ENCODE assay signal across 14 cellular contexts in the genomic region with DNA sequence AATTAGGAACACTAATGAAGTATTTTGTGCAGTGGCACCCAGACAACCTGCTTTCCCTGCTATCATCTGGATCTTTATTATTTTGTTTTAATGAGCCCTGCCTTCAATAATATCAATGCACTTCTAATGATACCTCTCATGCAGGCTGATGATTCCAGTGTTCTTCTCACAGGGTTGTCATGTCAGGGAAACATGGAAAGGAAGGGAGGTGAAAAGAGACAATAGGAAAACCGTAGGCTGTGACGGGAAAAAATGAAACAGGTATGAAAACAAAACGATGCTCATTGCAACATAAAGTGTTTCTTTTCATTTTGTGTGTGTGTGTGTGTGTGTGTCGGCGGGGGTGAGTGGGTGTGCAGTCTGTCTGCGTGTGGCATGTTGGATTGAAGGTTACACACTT.
DNase-seq lines count a peak whose midpoint lies in the region; ATAC-seq and TF ChIP-seq lines count a peak whose summit lies in the region.
"Had no signal": no experiment of that assay in that cellular context is flagged by ENCODE, and none has a peak within 500 bp of the region (broad histone marks: within the 10 kb centered on the region; RNA-seq: fewer than 3 reads in every experiment).

No MANE protein-coding gene starts in this region.

- no peak overlapping the region for H3K9ac ChIP-seq in IMR-90 (ENCODE audit: low read depth, low read length)
- H3K9ac ChIP-seq in endodermal cell (ENCODE audit: extremely low read depth, low read length, poor library complexity, severe bottlenecking), result no peak overlapping the region
- peak overlapping the region; percentile 6 for H3K9ac ChIP-seq in neural cell (ENCODE audit: low read length)

- H3K4me3 Mint-ChIP-seq in Calu3 (ENCODE audit: low read depth, unreplicated experiment) (no peak overlapping the region), endodermal cell (no peak overlapping the region)
- no peak overlapping the region for H3K4me3 Mint-ChIP-seq in activated CD8-positive, alpha-beta T cell treated with anti-CD3 and anti-CD28 coated beads for 36 hours
- H3K4me3 Mint-ChIP-seq: CD4-positive, alpha-beta memory T cell; IgD-negative memory B cell had no signal

- no peak for TF ChIP-seq POLR2A in IMR-90 (IDR thresholded peaks at IDR 0.05; ENCODE audit: low read depth, low read length)

- H3K4me2 ChIP-seq in IMR-90 (ENCODE audit: low read depth, low read length) (no peak overlapping the region), neural cell (ENCODE audit: low read length) (no peak overlapping the region)

- H4K20me1 ChIP-seq in IMR-90 (ENCODE audit: insufficient read depth, low read length) (no peaks in the 10 kb centered on the region), neural cell (ENCODE audit: insufficient read depth) (no peaks in the 10 kb centered on the region)

- CTCF ChIA-PET in Calu3 (lab: Charles Lee), result no interaction called here
- CTCF ChIA-PET in IMR-90 (lab: Yijun Ruan, JAX), result no interaction called here
- CTCF ChIA-PET in activated CD8-positive, alpha-beta T cell treated with anti-CD3 and anti-CD28 coated beads for 36 hours (lab: Charles Lee), result no interaction called here

- H3K27me3 ChIP-seq in IMR-90 (ENCODE audit: control insufficient read depth, insufficient read depth, low read length) (peaks cover 2% of the 10 kb centered on the region; the same call in 1 of the 2 replicates), endodermal cell (ENCODE audit: control insufficient read depth, insufficient read depth, low read length, poor library complexity, severe bottlenecking) (no peaks in the 10 kb centered on the region), neural cell (ENCODE audit: insufficient read depth, low read depth, low read length) (no peaks in the 10 kb centered on the region)
- H3K27me3 ChIP-seq: BE2C had no signal

- H3K79me1 ChIP-seq in IMR-90 (ENCODE audit: low read depth in 1 of 2, low read length in 2 of 2), result no peaks in the 10 kb centered on the region

- DNase-seq in Calu3 (no peak), IMR-90 (no peak), endodermal cell (no peak), NCI-H82 (lab: John Stamatoyannopoulos, UW) (no peak), left colon (no peak)
- DNase-seq in activated CD8-positive, alpha-beta T cell treated with anti-CD3 and anti-CD28 coated beads for 36 hours, result no peak
- DNase-seq: BE2C; CD4-positive, alpha-beta memory T cell; GF-D8 had no signal

- H3K4me3 ChIP-seq in IMR-90 (ENCODE audit: insufficient read depth, low read depth, low read length) (no peak overlapping the region), endodermal cell (ENCODE audit: low read length) (no peak overlapping the region), neural cell (ENCODE audit: low read length) (peak overlapping the region; percentile 49)
- H3K4me3 ChIP-seq: HAP-1 had no signal

- H2AFZ ChIP-seq in IMR-90 (replicated peaks; ENCODE audit: low read length, poor library complexity) (no peak overlapping the region), neural cell (ENCODE audit: low read depth, low read length) (no peak overlapping the region)

- 0 out of 2 replicates have a peak overlapping the region, but pooled peaks have one; percentile 24 for H4K91ac ChIP-seq in IMR-90 (ENCODE audit: insufficient read depth, low read depth, low read length)

- no peak overlapping the region for H2AK9ac ChIP-seq in IMR-90 (replicated peaks; ENCODE audit: low read depth, low read length, poor library complexity)

- H3K23ac ChIP-seq in IMR-90 (ENCODE audit: low read depth, low read length), result no peak overlapping the region

- no peak overlapping the region for H4K5ac ChIP-seq in IMR-90 (ENCODE audit: low read depth, low read length)

- ATAC-seq in IMR-90 (ENCODE audit: low read depth) (no peak), left colon (no peak)
- ATAC-seq in activated CD8-positive, alpha-beta T cell treated with anti-CD3 and anti-CD28 coated beads for 36 hours, result no peak

- H3K36me3 Mint-ChIP-seq in Calu3 (ENCODE audit: insufficient read depth, unreplicated experiment), result peaks cover 4% of the 10 kb centered on the region
- H3K36me3 Mint-ChIP-seq in endodermal cell (ENCODE audit: low read depth), result no peaks in the 10 kb centered on the region
- no peaks in the 10 kb centered on the region for H3K36me3 Mint-ChIP-seq in activated CD8-positive, alpha-beta T cell treated with anti-CD3 and anti-CD28 coated beads for 36 hours (ENCODE audit: low read depth)
- H3K36me3 Mint-ChIP-seq: CD4-positive, alpha-beta memory T cell; IgD-negative memory B cell had no signal

- H3K9me3 ChIP-seq in IMR-90 (ENCODE audit: control insufficient read depth, insufficient read depth, low read length), result no peaks in the 10 kb centered on the region
- no peaks in the 10 kb centered on the region for H3K9me3 ChIP-seq in endodermal cell (ENCODE audit: control insufficient read depth, low read length)
- no peaks in the 10 kb centered on the region for H3K9me3 ChIP-seq in neural cell (ENCODE audit: low read length)
- H3K9me3 ChIP-seq: BE2C, HAP-1 had no signal

- no peaks in the 10 kb centered on the region for H3K27me3 Mint-ChIP-seq in Calu3 (ENCODE audit: unreplicated experiment)
- peaks cover 2% of the 10 kb centered on the region for H3K27me3 Mint-ChIP-seq in endodermal cell (ENCODE audit: insufficient read depth)
- peaks cover 4% of the 10 kb centered on the region for H3K27me3 Mint-ChIP-seq in activated CD8-positive, alpha-beta T cell treated with anti-CD3 and anti-CD28 coated beads for 36 hours
- H3K27me3 Mint-ChIP-seq: IgD-negative memory B cell had no signal

- 57% methylated on average over 3 of the region's 6 CpGs; no CpG with 5 or more reads in 1 of the 2 experiments for WGBS in IMR-90 (ENCODE audit: extremely low coverage in 2 of 2, insufficient read length in 1 of 2), 2 experiments
- WGBS in endodermal cell (ENCODE audit: insufficient coverage in 1 of 2, insufficient read length in 1 of 2), 2 experiments, result 90 to 100% methylated on average over 3 to 6 of the region's 6 CpGs

- no peak overlapping the region for H2AK5ac ChIP-seq in IMR-90 (ENCODE audit: low read depth, low read length)

- H3K4me1 ChIP-seq in IMR-90 (ENCODE audit: control insufficient read depth, insufficient read depth, low read length) (no peaks in the 10 kb centered on the region; the same call in 1 of the 2 replicates), endodermal cell (ENCODE audit: control insufficient read depth, insufficient read depth, low read length) (no peaks in the 10 kb centered on the region)
- H3K4me1 ChIP-seq: BE2C, HAP-1 had no signal

- H3K4me1 Mint-ChIP-seq in Calu3 (ENCODE audit: low read depth, unreplicated experiment) (peaks cover 25% of the 10 kb centered on the region), endodermal cell (peaks cover 16% of the 10 kb centered on the region)
- H3K4me1 Mint-ChIP-seq in activated CD8-positive, alpha-beta T cell treated with anti-CD3 and anti-CD28 coated beads for 36 hours (ENCODE audit: low read depth), result peaks cover 6% of the 10 kb centered on the region
- H3K4me1 Mint-ChIP-seq: CD4-positive, alpha-beta memory T cell; IgD-negative memory B cell had no signal

- H2BK20ac ChIP-seq in IMR-90 (ENCODE audit: low read depth, low read length), result no peak overlapping the region

- H2BK5ac ChIP-seq in IMR-90 (ENCODE audit: low read depth, low read length, poor library complexity, severe bottlenecking), result no peak overlapping the region

- no peaks in the 10 kb centered on the region for H3F3A ChIP-seq in neural cell (ENCODE audit: insufficient read depth, low read length, poor library complexity, severe bottlenecking)

- intact Hi-C loops in Calu3 (cut with micrococcal nuclease; ENCODE audit: unreplicated experiment), result no loop called here
- intact Hi-C loops in IMR-90 (cut with micrococcal nuclease), result no loop called here
- intact Hi-C loops in left colon (cut with DNase I, micrococcal nuclease), result no loop called here
- intact Hi-C loops in activated CD8-positive, alpha-beta T cell treated with anti-CD3 and anti-CD28 coated beads for 36 hours (cut with micrococcal nuclease), result no loop called here

- H3K27ac ChIP-seq in IMR-90 (ENCODE audit: insufficient read depth, low read length), result no peak overlapping the region
- H3K27ac ChIP-seq in endodermal cell (ENCODE audit: low read depth, low read length), result no peak overlapping the region
- peak overlapping the region; percentile 45 for H3K27ac ChIP-seq in neural cell (ENCODE audit: low read length)
- H3K27ac ChIP-seq: C4-2B, HL-60 had no signal

- TF ChIP-seq RAD21 in IMR-90 (IDR thresholded peaks at IDR 0.05; ENCODE audit: low read length), result no peak
- no peak for TF ChIP-seq RAD21 in neural cell (conservative IDR thresholded peaks at IDR 0.05)

- POLR2A ChIA-PET in IMR-90 (lab: Charles Lee; ENCODE audit: unreplicated experiment), result no interaction called here
- POLR2A ChIA-PET in activated CD8-positive, alpha-beta T cell treated with anti-CD3 and anti-CD28 coated beads for 36 hours (lab: Charles Lee), result no interaction called here

- H2BK120ac ChIP-seq in IMR-90 (ENCODE audit: low read depth, low read length), result no peak overlapping the region

- H3K79me2 ChIP-seq in neural cell (replicated peaks; ENCODE audit: insufficient read depth, low read length), result no peaks in the 10 kb centered on the region

- H3K14ac ChIP-seq in IMR-90 (replicated peaks; ENCODE audit: low read depth, low read length), result no peak overlapping the region

- no peak overlapping the region for H3K56ac ChIP-seq in IMR-90 (ENCODE audit: extremely low read depth, insufficient read depth, low read length)

- no peak overlapping the region for H3K18ac ChIP-seq in IMR-90 (ENCODE audit: low read depth, low read length)

- no peak overlapping the region for H4K8ac ChIP-seq in IMR-90 (ENCODE audit: low read depth in 2 of 2, low read length in 2 of 2)

- dilution Hi-C loops in IMR-90 (cut with HindIII; ENCODE audit: low sequenced_read_pairs, unreplicated experiment), result no loop called here

- in situ Hi-C loops in IMR-90 (cut with MboI; ENCODE audit: low sequenced_read_pairs), result no loop called here

- peaks cover 3% of the 10 kb centered on the region for H3K9me3 Mint-ChIP-seq in Calu3 (ENCODE audit: low read depth, unreplicated experiment)
- H3K9me3 Mint-ChIP-seq in endodermal cell, result no peaks in the 10 kb centered on the region
- peaks cover 13% of the 10 kb centered on the region for H3K9me3 Mint-ChIP-seq in activated CD8-positive, alpha-beta T cell treated with anti-CD3 and anti-CD28 coated beads for 36 hours

- no peak overlapping the region for H3K4ac ChIP-seq in IMR-90 (ENCODE audit: low read depth, low read length)

- BruUV-seq in Calu3 (replicated peaks; lab: Mats Ljungman, UMichigan) (no TSS peak), IMR-90 (replicated peaks; lab: Mats Ljungman, UMichigan) (no TSS peak)

- no peak for TF ChIP-seq EP300 in neural cell (conservative IDR thresholded peaks at IDR 0.05; ENCODE audit: poor library complexity, severe bottlenecking)

- H3K9me2 ChIP-seq in neural cell (ENCODE audit: insufficient read depth, low read length), result no peaks in the 10 kb centered on the region

- H3K36me3 ChIP-seq in IMR-90 (ENCODE audit: control insufficient read depth, insufficient read depth, low read length), result no peaks in the 10 kb centered on the region
- H3K36me3 ChIP-seq in endodermal cell (ENCODE audit: control insufficient read depth, insufficient read depth, low read length), result no peaks in the 10 kb centered on the region
- H3K36me3 ChIP-seq in neural cell (ENCODE audit: insufficient read depth, low read length), result no peaks in the 10 kb centered on the region
- H3K36me3 ChIP-seq: BE2C, HAP-1 had no signal

- no peak for TF ChIP-seq CTCF in Calu3 (IDR thresholded peaks at IDR 0.05; ENCODE audit: unreplicated experiment)
- no peak for TF ChIP-seq CTCF in IMR-90 (conservative IDR thresholded peaks at IDR 0.05; ENCODE audit: low read depth, low read length)
- no peak for TF ChIP-seq CTCF in endodermal cell (conservative IDR thresholded peaks at IDR 0.05)
- no peak for TF ChIP-seq CTCF in neural cell (IDR thresholded peaks at IDR 0.05; ENCODE audit: poor library complexity, severe bottlenecking)
- no peak for TF ChIP-seq CTCF in activated CD8-positive, alpha-beta T cell treated with anti-CD3 and anti-CD28 coated beads for 36 hours (IDR thresholded peaks at IDR 0.05)

- no peak overlapping the region for H2BK15ac ChIP-seq in IMR-90 (ENCODE audit: low read depth, low read length)

- H3K27ac Mint-ChIP-seq in Calu3 (ENCODE audit: unreplicated experiment), result peak overlapping the region; percentile 53
- H3K27ac Mint-ChIP-seq in endodermal cell, result peak overlapping the region; percentile 81
- H3K27ac Mint-ChIP-seq in activated CD8-positive, alpha-beta T cell treated with anti-CD3 and anti-CD28 coated beads for 36 hours, result no peak overlapping the region
- H3K27ac Mint-ChIP-seq: CD4-positive, alpha-beta memory T cell; IgD-negative memory B cell had no signal

- no peaks in the 10 kb centered on the region for H3K9me1 ChIP-seq in IMR-90 (ENCODE audit: insufficient read depth, low read length)
